ENCODE assay signal across 13 cellular contexts in the genomic region with DNA sequence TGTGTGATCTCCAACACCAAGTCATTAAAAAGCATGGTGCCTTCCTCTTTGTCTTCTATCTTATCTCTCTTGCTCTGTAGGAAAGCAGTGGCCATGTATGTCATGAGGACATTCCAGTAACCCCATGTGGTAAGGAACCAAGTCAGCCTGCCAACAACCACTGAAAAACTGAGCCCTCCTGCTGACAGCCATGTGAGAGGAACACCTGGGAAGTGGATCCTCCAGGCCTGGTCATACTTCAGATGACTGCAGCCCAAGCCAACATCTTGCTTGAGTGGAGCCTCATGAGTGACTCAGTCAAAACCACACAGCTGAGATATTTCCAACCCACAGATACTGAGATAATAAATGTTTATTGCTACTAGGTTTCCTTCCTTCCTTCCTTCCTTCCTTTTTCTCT.
DNase-seq lines count a peak whose midpoint lies in the region; ATAC-seq and TF ChIP-seq lines count a peak whose summit lies in the region.
"Had no signal": no experiment of that assay in that cellular context is flagged by ENCODE, and none has a peak within 500 bp of the region (broad histone marks: within the 10 kb centered on the region; RNA-seq: fewer than 3 reads in every experiment).

No MANE protein-coding gene starts in this region.

- H4K20me1 ChIP-seq in GM23248 (ENCODE audit: insufficient read depth) (no peaks in the 10 kb centered on the region), PC-3 (ENCODE audit: low read length) (no peaks in the 10 kb centered on the region)
- H4K20me1 ChIP-seq: BLaER1 had no signal

- H3K9me2 ChIP-seq in GM23248 (ENCODE audit: insufficient read depth): no peaks in the 10 kb centered on the region
- H3K9me2 ChIP-seq in PC-3 (replicated peaks; ENCODE audit: low read length): no peaks in the 10 kb centered on the region

- H3K36me3 ChIP-seq in GM23248 (ENCODE audit: low read depth) (no peaks in the 10 kb centered on the region), PC-3 (ENCODE audit: low read depth, low read length) (no peaks in the 10 kb centered on the region)
- H3K36me3 ChIP-seq: adrenal gland, BLaER1, transverse colon had no signal

- ATAC-seq in PC-3 (no peak), HG03439 (IDR thresholded peaks at IDR 0.05; ENCODE audit: unreplicated experiment) (no peak), left lobe of liver (no peak)
- ATAC-seq: HepG2 had no signal

- H3F3A ChIP-seq in GM23248 (ENCODE audit: insufficient read depth): no peaks in the 10 kb centered on the region
- no peaks in the 10 kb centered on the region for H3F3A ChIP-seq in PC-3 (ENCODE audit: low read length, unreplicated experiment)

- H3K4me2 ChIP-seq in GM23248 (ENCODE audit: unreplicated experiment): no peak overlapping the region
- no peak overlapping the region for H3K4me2 ChIP-seq in PC-3 (ENCODE audit: low read length)
- H3K4me2 ChIP-seq: BLaER1 had no signal

- H3K79me2 ChIP-seq in GM23248 (ENCODE audit: insufficient read depth) (no peaks in the 10 kb centered on the region), PC-3 (ENCODE audit: low read length) (no peaks in the 10 kb centered on the region)

- BruUV-seq in PC-3 (replicated peaks; lab: Mats Ljungman, UMichigan): no TSS peak

- no peak overlapping the region for H3K4me3 ChIP-seq in GM23248
- H3K4me3 ChIP-seq in PC-3 (ENCODE audit: low read length): no peak overlapping the region
- H3K4me3 ChIP-seq in fibroblast of pulmonary artery (replicated peaks; ENCODE audit: low read depth, low read length): no peak overlapping the region
- H3K4me3 ChIP-seq: adrenal gland, BLaER1, transverse colon had no signal

- intact Hi-C loops in PC-3 (cut with micrococcal nuclease): no loop called here

- H3K9ac ChIP-seq in GM23248 (no peak overlapping the region), PC-3 (ENCODE audit: low read length) (no peak overlapping the region)
- H3K9ac ChIP-seq: BLaER1 had no signal

- no peaks in the 10 kb centered on the region for H3K9me3 ChIP-seq in GM23248 (ENCODE audit: low read depth)
- H3K9me3 ChIP-seq in PC-3 (ENCODE audit: low read length): no peaks in the 10 kb centered on the region
- H3K9me3 ChIP-seq: adrenal gland, BLaER1, transverse colon had no signal

- CTCF ChIA-PET in PC-3 (lab: Charles Lee): no interaction called here

- DNase-seq in A172 (ENCODE audit: low spot score) (peak; percentile 83), GM23248 (peak; percentile 89), PC-3 (peak; percentile 38), fibroblast of pulmonary artery (ENCODE audit: low read depth) (peak; percentile 31), NK-92 (lab: John Stamatoyannopoulos, UW; ENCODE audit: unreplicated experiment) (no peak), amygdala (lab: John Stamatoyannopoulos, UW) (no peak), left lobe of liver (ENCODE audit: low spot score) (no peak)
- DNase-seq: adrenal gland, NCI-H1930, transverse colon had no signal

- H3K27ac ChIP-seq in GM23248: peak overlapping the region; percentile 8; the same call in 1 of the 2 replicates
- H3K27ac ChIP-seq in PC-3 (ENCODE audit: low read length): no peak overlapping the region
- H3K27ac ChIP-seq: adrenal gland, BLaER1, transverse colon had no signal

- in situ Hi-C loops in GM23248 (cut with MboI): no loop called here

- no peak for TF ChIP-seq CTCF in PC-3 (conservative IDR thresholded peaks at IDR 0.05; ENCODE audit: low read depth, low read length)
- TF ChIP-seq CTCF in fibroblast of pulmonary artery (IDR thresholded peaks at IDR 0.05; ENCODE audit: low read length, missing control alignments): no peak

- H3K27me3 ChIP-seq in GM23248 (replicated peaks; ENCODE audit: insufficient read depth): no peaks in the 10 kb centered on the region
- no peaks in the 10 kb centered on the region for H3K27me3 ChIP-seq in PC-3 (ENCODE audit: low read length)
- H3K27me3 ChIP-seq: adrenal gland, BLaER1, transverse colon had no signal

- 0 out of 2 replicates have a peak, but pooled peaks cover 3% of the 10 kb centered on the region for H3K4me1 ChIP-seq in GM23248 (ENCODE audit: insufficient read depth)
- no peaks in the 10 kb centered on the region for H3K4me1 ChIP-seq in PC-3 (ENCODE audit: insufficient read depth, low read length)
- H3K4me1 ChIP-seq: adrenal gland, BLaER1, transverse colon had no signal

- POLR2A ChIA-PET in PC-3 (lab: Charles Lee; ENCODE audit: unreplicated experiment): no interaction called here

- H2AFZ ChIP-seq in GM23248 (no peak overlapping the region), PC-3 (ENCODE audit: low read length) (no peak overlapping the region)

Comparison
In these comparisons a context has a peak if more than half of its experiments do, and no peak if none do; other contexts are left out.
1. DNase-seq: peak in A172 (single experiment), GM23248 (single experiment), PC-3 (single experiment) and fibroblast of pulmonary artery (single experiment); none in NK-92 (single experiment), amygdala (0 of 56) and left lobe of liver (single experiment).